17 cellular contexts compared by ENCODE assay signal in genomic region chr1:213641312-213641711, GRCh38.
"Had no signal": no experiment of that assay in that cellular context is flagged by ENCODE, and none has a peak within 500 bp of the region (broad histone marks: within the 10 kb centered on the region; RNA-seq: fewer than 3 reads in every experiment).

No MANE protein-coding gene starts in this region.

- DNase-seq: dermis blood vessel endothelial cell; dorsolateral prefrontal cortex; effector CD4-positive, alpha-beta T cell; effector memory CD4-positive, alpha-beta T cell; foreskin keratinocyte; heart left ventricle; hypothalamus; immature natural killer cell; left cardiac atrium; left lung; left ventricle myocardium superior; lower lobe of right lung; mesenchymal stem cell; mucosa of descending colon; naive B cell; naive thymus-derived CD8-positive, alpha-beta T cell had no signal

- ATAC-seq: foreskin keratinocyte; gastroesophageal sphincter; heart left ventricle; left cardiac atrium; left lung; left ventricle myocardium superior; lower lobe of right lung; mucosa of descending colon; naive thymus-derived CD8-positive, alpha-beta T cell had no signal
